Comparison of ENCODE assay signal across 8 cellular contexts in the genomic region with DNA sequence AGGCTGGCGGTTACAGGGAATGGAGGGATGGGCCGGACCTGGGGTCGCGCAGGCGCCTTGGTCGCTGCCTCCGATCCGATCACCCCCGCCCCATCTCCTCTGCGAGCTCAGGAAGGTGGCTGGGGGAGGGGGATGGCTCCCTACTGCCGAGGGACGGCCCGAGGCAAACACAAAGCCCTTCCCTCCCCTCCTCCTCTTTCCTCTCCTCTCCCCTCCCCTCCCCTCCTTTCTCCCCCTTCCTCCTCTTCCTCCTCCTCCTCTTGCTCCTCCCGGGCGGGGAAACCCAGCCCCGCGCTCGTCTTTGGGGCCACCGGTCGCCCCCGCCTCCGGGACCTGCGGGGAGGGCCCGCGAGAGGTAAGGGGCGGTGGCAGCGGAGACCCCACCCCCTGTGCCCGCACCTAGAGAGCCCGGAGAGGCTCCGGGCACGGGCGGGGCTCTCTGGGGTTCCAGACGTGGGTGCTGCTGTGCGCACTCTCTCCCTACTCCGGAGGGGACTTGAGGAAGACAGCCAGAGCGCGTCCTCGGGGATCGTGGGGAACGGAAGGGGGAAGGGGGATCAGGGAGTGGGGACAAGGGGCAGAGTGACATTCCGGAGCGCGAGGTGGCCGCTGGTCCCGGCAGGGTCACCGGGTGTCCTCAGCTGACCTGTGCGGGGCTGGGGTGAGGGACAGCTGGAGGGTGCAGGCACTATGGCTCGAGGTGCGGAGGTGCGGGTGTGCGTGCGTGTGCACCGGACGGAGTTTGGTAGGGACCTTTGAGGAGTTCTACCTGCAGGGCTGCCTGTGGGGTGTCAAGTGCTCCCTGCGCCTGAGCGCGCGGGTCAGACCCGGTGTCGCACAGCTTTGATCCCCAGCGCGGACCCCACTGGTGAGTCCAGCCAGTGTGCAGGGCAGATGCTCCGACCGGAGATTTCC. TPM values are rescaled to one million over a fixed set of nuclear protein-coding genes. Genes with fewer than 3 reads are reported as not detected.
DNase-seq lines count a peak whose midpoint lies in the region; ATAC-seq, FAIRE-seq and TF ChIP-seq lines count a peak whose summit lies in the region.

A gene with protein sequence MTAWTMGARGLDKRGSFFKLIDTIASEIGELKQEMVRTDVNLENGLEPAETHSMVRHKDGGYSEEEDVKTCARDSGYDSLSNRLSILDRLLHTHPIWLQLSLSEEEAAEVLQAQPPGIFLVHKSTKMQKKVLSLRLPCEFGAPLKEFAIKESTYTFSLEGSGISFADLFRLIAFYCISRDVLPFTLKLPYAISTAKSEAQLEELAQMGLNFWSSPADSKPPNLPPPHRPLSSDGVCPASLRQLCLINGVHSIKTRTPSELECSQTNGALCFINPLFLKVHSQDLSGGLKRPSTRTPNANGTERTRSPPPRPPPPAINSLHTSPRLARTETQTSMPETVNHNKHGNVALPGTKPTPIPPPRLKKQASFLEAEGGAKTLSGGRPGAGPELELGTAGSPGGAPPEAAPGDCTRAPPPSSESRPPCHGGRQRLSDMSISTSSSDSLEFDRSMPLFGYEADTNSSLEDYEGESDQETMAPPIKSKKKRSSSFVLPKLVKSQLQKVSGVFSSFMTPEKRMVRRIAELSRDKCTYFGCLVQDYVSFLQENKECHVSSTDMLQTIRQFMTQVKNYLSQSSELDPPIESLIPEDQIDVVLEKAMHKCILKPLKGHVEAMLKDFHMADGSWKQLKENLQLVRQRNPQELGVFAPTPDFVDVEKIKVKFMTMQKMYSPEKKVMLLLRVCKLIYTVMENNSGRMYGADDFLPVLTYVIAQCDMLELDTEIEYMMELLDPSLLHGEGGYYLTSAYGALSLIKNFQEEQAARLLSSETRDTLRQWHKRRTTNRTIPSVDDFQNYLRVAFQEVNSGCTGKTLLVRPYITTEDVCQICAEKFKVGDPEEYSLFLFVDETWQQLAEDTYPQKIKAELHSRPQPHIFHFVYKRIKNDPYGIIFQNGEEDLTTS (plus strand): TSS at position 286 of the 915 bp plus-strand sequence. CDS start 131,344 bp downstream, outside the sequence.

- H3K36me3 ChIP-seq in HUES64 (ENCODE audit: insufficient read depth, low read length) (no peaks in the 10 kb centered on the region), H1 (ENCODE audit: control insufficient read depth in 2 of 4, insufficient read depth in 4 of 4, low read length in 3 of 4) (no peaks in the 10 kb centered on the region), HepG2 (replicated peaks in 1 of 2; ENCODE audit: control insufficient read depth in 1 of 2, insufficient read depth in 2 of 2, low read length in 2 of 2) (no peaks in the 10 kb centered on the region)

- WGBS in HUES64, result under 1% methylated on average over 56 of the region's 64 CpGs
- 1% methylated on average over 40 of the region's 64 CpGs; no CpG with 5 or more reads in 1 of the 2 experiments for WGBS in H1 (ENCODE audit: extremely low coverage in 1 of 2, insufficient coverage in 1 of 2, insufficient read length in 1 of 2, insufficient replicate concordance in 2 of 2, low coverage in 1 of 2, low lambda C conversion rate in 2 of 2, missing lambda C conversion rate in 1 of 2), 2 experiments
- 1% methylated on average over 53 of the region's 64 CpGs for WGBS in HepG2 (ENCODE audit: low lambda C conversion rate)

- peaks cover 13% of the 10 kb centered on the region for H3K23me2 ChIP-seq in H1 (ENCODE audit: low read depth, low read length)

- H2BK120ac ChIP-seq in H1 (replicated peaks; ENCODE audit: low read depth, low read length), result no peak within 1 kb of the TSS

- peak within 1 kb of the TSS; percentile 25 for H3K56ac ChIP-seq in H1 (replicated peaks; ENCODE audit: insufficient read length, low read depth, low read length)

- no peak within 1 kb of the TSS for H3K23ac ChIP-seq in H1 (ENCODE audit: insufficient read length)

- H3K27me3 Mint-ChIP-seq in stimulated activated memory B cell treated with anti-CD40 and anti-IgM and Interleukin-4, amounts not matched to agents 10 μg/mL and 1 μg/mL and 100 μg/mL, for 72 hours, result peaks cover 59% of the 10 kb centered on the region

- H3K27me3 ChIP-seq in HUES64 (ENCODE audit: insufficient read depth, low read length), result peaks cover 27% of the 10 kb centered on the region
- peaks cover 0 to 16% (median 10%) of the 10 kb centered on the region in 4 experiments; a peak in 4 of 7 replicates for H3K27me3 ChIP-seq in H1 (replicated peaks in 1 of 4; ENCODE audit: control insufficient read depth in 3 of 4, extremely low read depth in 1 of 4, insufficient read depth in 3 of 4, low read length in 3 of 4)
- peaks cover 0 to 24% of the 10 kb centered on the region in 2 experiments; a peak in 3 of 5 replicates for H3K27me3 ChIP-seq in HepG2 (ENCODE audit: control insufficient read depth in 1 of 2, insufficient read depth in 2 of 2, low read length in 2 of 2)

- peak within 1 kb of the TSS; percentile 87 for H4K8ac ChIP-seq in H1 (ENCODE audit: extremely low read depth, insufficient read depth, low read length)

- no peak within 1 kb of the TSS for H3K14ac ChIP-seq in H1 (ENCODE audit: insufficient read length)

- no peak within 1 kb of the TSS for H4K91ac ChIP-seq in H1 (replicated peaks; ENCODE audit: insufficient read length, low read length)

- peak within 1 kb of the TSS; percentile 91 for H2AFZ ChIP-seq in H1 (ENCODE audit: low read length)
- H2AFZ ChIP-seq in HepG2 (ENCODE audit: low read length), result peak within 1 kb of the TSS; percentile 50

- H3K4ac ChIP-seq in H1 (replicated peaks; ENCODE audit: insufficient read length, low read depth, low read length), result no peak within 1 kb of the TSS

- 0 out of 2 replicates have a peak within 1 kb of the TSS, but pooled peaks have one; percentile 43 for H2BK12ac ChIP-seq in H1 (ENCODE audit: low read depth, low read length)

- H3K9me3 ChIP-seq in HUES64 (ENCODE audit: insufficient read depth, low read depth, low read length) (no peaks in the 10 kb centered on the region), H1 (ENCODE audit: insufficient read depth in 2 of 2, low read depth in 1 of 2, low read length in 1 of 2) (no peaks in the 10 kb centered on the region), HepG2 (ENCODE audit: low read length) (no peaks in the 10 kb centered on the region)

- TF ChIP-seq RAD21 in H1 (IDR thresholded peaks at IDR 0.05 in 1 of 2, conservative IDR thresholded peaks at IDR 0.05 in 1 of 2; ENCODE audit: low read depth in 2 of 2, low read length in 2 of 2) (no peak), HepG2 (CRISPR knock-in tag; IDR thresholded peaks at IDR 0.05) (no peak)

- peaks cover 0 to 2% of the 10 kb centered on the region in 2 experiments for H4K20me1 ChIP-seq in H1 (replicated peaks in 1 of 2; ENCODE audit: control insufficient read depth in 1 of 2, insufficient read depth in 2 of 2, low read length in 2 of 2)
- H4K20me1 ChIP-seq in HepG2 (ENCODE audit: insufficient read depth, low read length), result no peaks in the 10 kb centered on the region

- H3K9ac ChIP-seq in HUES64 (ENCODE audit: low read depth, low read length) (peak within 1 kb of the TSS; percentile 51), H1 (replicated peaks in 1 of 4; ENCODE audit: extremely low read depth in 1 of 4, low read depth in 3 of 4, low read length in 3 of 4) (peak within 1 kb of the TSS in 3 of 4 experiments; percentile 38 to 45 (median 39); a peak in 4 of 7 replicates), HepG2 (ENCODE audit: insufficient read depth, low read depth, low read length) (peak within 1 kb of the TSS; percentile 73)

- H3K4me3 Mint-ChIP-seq in stimulated activated memory B cell treated with anti-CD40 and anti-IgM and Interleukin-4, amounts not matched to agents 10 μg/mL and 1 μg/mL and 100 μg/mL, for 72 hours, result peak within 1 kb of the TSS; percentile 81

- peak within 1 kb of the TSS; percentile 81 to 99 for H3K4me2 ChIP-seq in H1 (ENCODE audit: insufficient read depth in 1 of 2, low read depth in 2 of 2, low read length in 2 of 2)
- H3K4me2 ChIP-seq in HepG2 (ENCODE audit: low read depth, low read length), result peak within 1 kb of the TSS; percentile 90

- H3K4me3 ChIP-seq in HUES64 (ENCODE audit: low read length) (peak within 1 kb of the TSS; percentile 87), H1 (ENCODE audit: extremely low read depth in 1 of 4, insufficient read depth in 2 of 4, low read depth in 3 of 4, low read length in 4 of 4) (peak within 1 kb of the TSS; percentile 78 to 89 (median 82)), HepG2 (replicated peaks in 1 of 3; ENCODE audit: insufficient read depth in 1 of 3, low read depth in 2 of 3, low read length in 3 of 3) (peak within 1 kb of the TSS; percentile 61 to 85 (median 70))

- H3K79me1 ChIP-seq in H1 (ENCODE audit: low read depth, low read length), result no peaks in the 10 kb centered on the region

- no peak within 1 kb of the TSS for H2BK20ac ChIP-seq in H1 (ENCODE audit: low read length)

- TF ChIP-seq POLR2A in H1 (IDR thresholded peaks at IDR 0.05; ENCODE audit: control extremely low read depth in 1 of 2, low read depth in 2 of 2, low read length in 2 of 2) (no peak), HepG2 (IDR thresholded peaks at IDR 0.05; ENCODE audit: insufficient read depth in 1 of 2, low read depth in 2 of 2, low read length in 2 of 2) (peak in 1 of 2 experiments; percentile 54; a peak in 2 of 4 replicates)

- H2AK5ac ChIP-seq in H1 (ENCODE audit: low read depth, low read length), result no peak within 1 kb of the TSS

- H3K4me1 ChIP-seq in HUES64 (ENCODE audit: insufficient read depth, low read length) (peaks cover 6% of the 10 kb centered on the region), H1 (replicated peaks in 1 of 4; ENCODE audit: control insufficient read depth in 3 of 4, insufficient read depth in 4 of 4, low read length in 3 of 4) (peaks cover 0 to 4% (median 0%) of the 10 kb centered on the region in 4 experiments; a peak in 2 of 7 replicates), HepG2 (ENCODE audit: insufficient read depth, low read length) (peaks cover 37% of the 10 kb centered on the region)

- H3K36me3 Mint-ChIP-seq in stimulated activated memory B cell treated with anti-CD40 and anti-IgM and Interleukin-4, amounts not matched to agents 10 μg/mL and 1 μg/mL and 100 μg/mL, for 72 hours, result no peaks in the 10 kb centered on the region

- H3K18ac ChIP-seq in H1 (ENCODE audit: extremely low read depth, low read length), result peak within 1 kb of the TSS; percentile 60

- TF ChIP-seq CTCF in H1 (IDR thresholded peaks at IDR 0.05; ENCODE audit: control extremely low read depth in 1 of 3, insufficient read depth in 1 of 3, low read depth in 1 of 3, low read length in 3 of 3) (no peak), HepG2 (CRISPR knock-in tag; IDR thresholded peaks at IDR 0.05) (no peak)

- H3K79me2 ChIP-seq in H1 (ENCODE audit: control insufficient read depth in 1 of 2, insufficient read depth in 2 of 2, low read length in 2 of 2) (no peaks in the 10 kb centered on the region), HepG2 (ENCODE audit: insufficient read depth, low read length) (no peaks in the 10 kb centered on the region)

- CTCF ChIA-PET in H1 (lab: Charles Lee; ENCODE audit: partially characterized antibody), result interaction anchor here (0.5 to 1.7 kb wide), 6 partner anchors 9 to 67 kb away, joined by 3 to 5 read pairs (median 4); no protein-coding TSS in a partner anchor
- CTCF ChIA-PET in HepG2 (lab: Yijun Ruan, JAX; ENCODE audit: low intra/inter-chr PET ratio, low total read pairs), result no interaction called here

- POLR2A ChIA-PET in H1 (lab: Charles Lee; ENCODE audit: partially characterized antibody) (interaction anchor here (0.9 to 3.5 kb wide), 4 partner anchors 12 to 17 kb away, joined by 3 to 8 read pairs (median 5); no protein-coding TSS in a partner anchor), HepG2 (lab: Yijun Ruan, JAX) (interaction anchor here (0.6 to 3.9 kb wide), 22 partner anchors 11 to 1173 kb away, joined by 3 to 20 read pairs (median 4); a partner anchor contains a TSS)

- ATAC-seq in HepG2, result peak; percentile 82
- ATAC-seq in stimulated activated memory B cell treated with anti-CD40 and anti-IgM and Interleukin-4, amounts not matched to agents 10 μg/mL and 1 μg/mL and 100 μg/mL, for 72 hours, result peak; percentile 75
- no peak for ATAC-seq in HG03139 (IDR thresholded peaks at IDR 0.05; ENCODE audit: unreplicated experiment)

- TF ChIP-seq EP300 in H1 (IDR thresholded peaks at IDR 0.05; ENCODE audit: borderline replicate concordance in 1 of 2, low read depth in 2 of 2, low read length in 2 of 2) (no peak), HepG2 (IDR thresholded peaks at IDR 0.05; ENCODE audit: low read depth in 2 of 2, low read length in 2 of 2) (no peak), HepG2 (CRISPR knock-in tag; IDR thresholded peaks at IDR 0.05; ENCODE audit: borderline replicate concordance) (no peak)

- peak within 1 kb of the TSS; percentile 56; the same call in 1 of the 2 replicates for H2BK5ac ChIP-seq in H1 (ENCODE audit: low read depth, low read length)

- H3K27ac ChIP-seq in HUES64 (ENCODE audit: low read depth, low read length) (peak within 1 kb of the TSS; percentile 70; the same call in 1 of the 2 replicates), H1 (ENCODE audit: low read depth, low read length) (no peak within 1 kb of the TSS), HepG2 (ENCODE audit: extremely low read length, insufficient read depth, low read length) (peak within 1 kb of the TSS; percentile 61)

- peak within 1 kb of the TSS; percentile 29; the same call in 1 of the 2 replicates for H2BK15ac ChIP-seq in H1 (ENCODE audit: low read length)

- intact Hi-C loops in HepG2 (cut with micrococcal nuclease; ENCODE audit: unreplicated experiment), result loop anchor here (2.0 to 10.0 kb wide), 2 partner anchors 65 to 153 kb away; no protein-coding TSS in a partner anchor

- DNase-seq in C1 segment of cervical spinal cord (lab: John Stamatoyannopoulos, UW), result peak in 12 of 14 donors; percentile 5 to 84 (median 71)
- DNase-seq in RKO (ENCODE audit: low spot score), result peak; percentile 78
- DNase-seq in H1 (ENCODE audit: low read depth in 1 of 2, low spot score in 2 of 2), result peak; percentile 88 to 90
- peak; percentile 86 for DNase-seq in HepG2 (ENCODE audit: low spot score)
- no peak for DNase-seq in GOT3 (lab: John Stamatoyannopoulos, UW)

- H3K9me3 Mint-ChIP-seq in stimulated activated memory B cell treated with anti-CD40 and anti-IgM and Interleukin-4, amounts not matched to agents 10 μg/mL and 1 μg/mL and 100 μg/mL, for 72 hours, result no peaks in the 10 kb centered on the region

- no peak within 1 kb of the TSS for H4K5ac ChIP-seq in H1 (ENCODE audit: insufficient read length, low read depth, low read length)

- peaks cover 34% of the 10 kb centered on the region for H3K4me1 Mint-ChIP-seq in stimulated activated memory B cell treated with anti-CD40 and anti-IgM and Interleukin-4, amounts not matched to agents 10 μg/mL and 1 μg/mL and 100 μg/mL, for 72 hours

- BruUV-seq in HepG2 (replicated peaks; lab: Mats Ljungman, UMichigan), result no TSS peak

- FAIRE-seq in H1 (lab: Jason Lieb, UNC) (peak; percentile 73), HepG2 (lab: Jason Lieb, UNC) (no peak)

- in situ Hi-C loops in HepG2 (cut with HindIII; ENCODE audit: extremely low pct_ligation_motif_present, low pct_unique_long_range_greater_than_20kb), result loop anchor here (5.0 kb wide), 1 partner anchor 66 kb away; no protein-coding TSS in a partner anchor

- peak within 1 kb of the TSS; percentile 81 for H3K27ac Mint-ChIP-seq in stimulated activated memory B cell treated with anti-CD40 and anti-IgM and Interleukin-4, amounts not matched to agents 10 μg/mL and 1 μg/mL and 100 μg/mL, for 72 hours

RNA-seq across cellular contexts. Expression of the gene that starts here (rescaled TPM):
- polyA plus RNA-seq in HUES64 (2013, experiment 1 of 2), result 4.2 TPM
- polyA plus RNA-seq in HUES64 (2013, experiment 2 of 2), result 6.1 TPM
- 0.90 and 1.3 TPM in 2 replicates for total RNA-seq in H1 (2021; fragmentation: NEBNext Ultra II Directional; extraction: Animal tissue kit (Norgen Biotek cat#: 25700))
- 0.20 and 0.24 TPM in 2 replicates for polyA plus RNA-seq in H1 (2011; rRNA removed)
- polyA plus RNA-seq in H1 (2011; cell fraction: cytosol; rRNA removed), result 0.54 TPM
- 0.68 TPM for polyA plus RNA-seq in H1 (2011; cell fraction: nucleus; rRNA removed)
- 0.37 to 1.2 TPM (median 0.51 TPM) in 4 replicates for polyA plus RNA-seq in H1 (2012, experiment 1 of 2)
- 0.17 TPM for polyA plus RNA-seq in H1 (2012, experiment 2 of 2)
- 0.71 TPM for polyA plus RNA-seq in H1 (2013, experiment 1 of 2)
- 0.74 TPM for polyA plus RNA-seq in H1 (2013, experiment 2 of 2)
- 0.78 and 2.4 TPM in 2 replicates for polyA minus RNA-seq in H1 (2011; rRNA and poly(A)+ RNA removed)
- 2.9 TPM for polyA minus RNA-seq in H1 (2011; cell fraction: cytosol; rRNA and poly(A)+ RNA removed)
- polyA minus RNA-seq in H1 (2011; cell fraction: nucleus; rRNA and poly(A)+ RNA removed), result 3.8 TPM
- total RNA-seq in HepG2 (2016; rRNA removed; fragmentation: Illumina TruSeq; extraction: Trizol), result 2.4 and 2.5 TPM in 2 replicates
- total RNA-seq in HepG2 (2016; cell fraction: cytosol; rRNA removed; fragmentation: Illumina TruSeq; extraction: Trizol; ENCODE audit: low read depth), result 0.97 and 1.3 TPM in 2 replicates
- 2.5 and 2.7 TPM in 2 replicates for total RNA-seq in HepG2 (2016; cell fraction: insoluble cytoplasmic fraction; rRNA removed; fragmentation: Illumina TruSeq; extraction: Trizol)
- total RNA-seq in HepG2 (2016; cell fraction: membrane; rRNA removed; fragmentation: Illumina TruSeq; extraction: Trizol), result 2.7 and 3.4 TPM in 2 replicates
- total RNA-seq in HepG2 (2016; cell fraction: nucleus; rRNA removed; fragmentation: Illumina TruSeq; extraction: Trizol), result 2.6 and 4.1 TPM in 2 replicates
- 5.1 and 6.3 TPM in 2 replicates for polyA plus RNA-seq in HepG2 (2011; rRNA removed)
- polyA plus RNA-seq in HepG2 (2011; cell fraction: cytosol; rRNA removed), result 2.9 and 3.5 TPM in 2 replicates
- 7.6 and 9.1 TPM in 2 replicates for polyA plus RNA-seq in HepG2 (2011; cell fraction: nucleus; rRNA removed)
- polyA plus RNA-seq in HepG2 (2012), result 8.9 and 11.8 TPM in 2 replicates
- polyA plus RNA-seq in HepG2 (2016; cell fraction: cytosol; fragmentation: Illumina TruSeq; extraction: Trizol; ENCODE audit: low read depth), result 1.6 TPM in 2 replicates
- polyA plus RNA-seq in HepG2 (2016; cell fraction: insoluble cytoplasmic fraction; fragmentation: Illumina TruSeq; extraction: Trizol; ENCODE audit: low read depth), result 1.5 and 1.8 TPM in 2 replicates
- 2.1 and 2.3 TPM in 2 replicates for polyA plus RNA-seq in HepG2 (2016; cell fraction: membrane; fragmentation: Illumina TruSeq; extraction: Trizol; ENCODE audit: low read depth)
- polyA plus RNA-seq in HepG2 (2016; cell fraction: nucleus; fragmentation: Illumina TruSeq; extraction: Trizol; ENCODE audit: insufficient read depth, low read depth), result 2.1 and 2.4 TPM in 2 replicates
- 10.0 and 31.5 TPM in 2 replicates for polyA minus RNA-seq in HepG2 (2011; rRNA and poly(A)+ RNA removed; ENCODE audit: low replicate concordance)
- polyA minus RNA-seq in HepG2 (2011; cell fraction: cytosol; rRNA and poly(A)+ RNA removed), result 7.6 and 13.8 TPM in 2 replicates
- 28.8 and 31.8 TPM in 2 replicates for polyA minus RNA-seq in HepG2 (2011; cell fraction: nucleus; rRNA and poly(A)+ RNA removed)
